ENCODE assay signal across 1 cellular context in the genomic region with DNA sequence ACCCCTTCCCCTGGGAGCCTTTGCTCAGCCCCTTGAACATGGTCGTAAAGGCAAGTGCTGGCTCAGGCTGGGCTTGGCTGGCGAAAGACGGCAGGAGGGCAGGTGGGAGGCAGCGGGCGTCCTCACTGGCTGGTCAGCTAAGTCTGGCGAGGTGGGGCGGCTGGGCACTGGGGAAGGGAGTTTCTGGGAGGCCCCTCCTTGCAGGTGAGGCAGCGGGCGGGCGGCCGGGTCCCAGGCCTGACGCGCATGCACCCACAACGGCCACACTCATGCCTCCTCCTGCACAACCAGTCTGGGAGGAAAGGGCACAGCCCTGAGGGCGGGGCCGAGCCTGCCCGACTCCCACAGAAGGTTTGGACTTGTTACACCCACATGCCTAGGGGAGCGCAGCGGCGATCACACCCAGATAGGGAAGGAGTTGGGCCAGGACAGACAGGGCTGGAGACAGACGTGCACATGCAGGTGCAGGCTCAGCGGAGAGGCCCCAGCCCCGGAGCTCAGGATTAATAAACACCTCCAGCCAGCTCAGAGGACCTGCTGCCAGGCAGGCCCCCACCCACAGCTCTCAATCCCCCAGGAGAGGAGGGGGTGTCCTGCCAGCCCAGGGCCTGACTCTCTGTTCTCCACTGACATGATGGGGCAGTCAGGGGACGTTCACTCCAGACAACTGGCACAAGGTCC.
TF ChIP-seq lines count a peak whose summit lies in the region.

A gene (minus strand): TSS at position 148 of the 681 bp plus-strand sequence. CDS start 108 bp downstream, at position 40.

TF ChIP-seq in HepG2, 621 proteins besides CTCF, POLR2A, EP300 and RAD21 (continued from another document and continues in another):
- TF ChIP-seq, protein P1, sequence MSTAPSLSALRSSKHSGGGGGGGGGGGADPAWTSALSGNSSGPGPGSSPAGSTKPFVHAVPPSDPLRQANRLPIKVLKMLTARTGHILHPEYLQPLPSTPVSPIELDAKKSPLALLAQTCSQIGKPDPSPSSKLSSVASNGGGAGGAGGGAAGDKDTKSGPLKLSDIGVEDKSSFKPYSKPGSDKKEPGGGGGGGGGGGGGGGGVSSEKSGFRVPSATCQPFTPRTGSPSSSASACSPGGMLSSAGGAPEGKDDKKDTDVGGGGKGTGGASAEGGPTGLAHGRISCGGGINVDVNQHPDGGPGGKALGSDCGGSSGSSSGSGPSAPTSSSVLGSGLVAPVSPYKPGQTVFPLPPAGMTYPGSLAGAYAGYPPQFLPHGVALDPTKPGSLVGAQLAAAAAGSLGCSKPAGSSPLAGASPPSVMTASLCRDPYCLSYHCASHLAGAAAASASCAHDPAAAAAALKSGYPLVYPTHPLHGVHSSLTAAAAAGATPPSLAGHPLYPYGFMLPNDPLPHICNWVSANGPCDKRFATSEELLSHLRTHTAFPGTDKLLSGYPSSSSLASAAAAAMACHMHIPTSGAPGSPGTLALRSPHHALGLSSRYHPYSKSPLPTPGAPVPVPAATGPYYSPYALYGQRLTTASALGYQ (CRISPR knock-in tag; IDR thresholded peaks at IDR 0.05), result no peak
- TF ChIP-seq, protein P2, sequence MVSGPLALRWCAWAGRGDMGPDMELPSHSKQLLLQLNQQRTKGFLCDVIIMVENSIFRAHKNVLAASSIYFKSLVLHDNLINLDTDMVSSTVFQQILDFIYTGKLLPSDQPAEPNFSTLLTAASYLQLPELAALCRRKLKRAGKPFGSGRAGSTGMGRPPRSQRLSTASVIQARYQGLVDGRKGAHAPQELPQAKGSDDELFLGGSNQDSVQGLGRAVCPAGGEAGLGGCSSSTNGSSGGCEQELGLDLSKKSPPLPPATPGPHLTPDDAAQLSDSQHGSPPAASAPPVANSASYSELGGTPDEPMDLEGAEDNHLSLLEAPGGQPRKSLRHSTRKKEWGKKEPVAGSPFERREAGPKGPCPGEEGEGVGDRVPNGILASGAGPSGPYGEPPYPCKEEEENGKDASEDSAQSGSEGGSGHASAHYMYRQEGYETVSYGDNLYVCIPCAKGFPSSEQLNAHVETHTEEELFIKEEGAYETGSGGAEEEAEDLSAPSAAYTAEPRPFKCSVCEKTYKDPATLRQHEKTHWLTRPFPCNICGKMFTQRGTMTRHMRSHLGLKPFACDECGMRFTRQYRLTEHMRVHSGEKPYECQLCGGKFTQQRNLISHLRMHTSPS (CRISPR knock-in tag; IDR thresholded peaks at IDR 0.05; ENCODE audit: low read depth), result peak; percentile 70; the same call in 1 of the 2 replicates
- TF ChIP-seq KLF11 (CRISPR knock-in tag; IDR thresholded peaks at IDR 0.05), result peak; percentile 75; the same call in 1 of the 2 replicates
- 0 out of 2 replicates have a peak, but pooled peaks have one; percentile 35 for TF ChIP-seq AHR (CRISPR knock-in tag; IDR thresholded peaks at IDR 0.05)
- peak; percentile 79 for TF ChIP-seq ARNT2 (CRISPR knock-in tag; IDR thresholded peaks at IDR 0.05; ENCODE audit: low read depth)
- peak; percentile 80; the same call in 1 of the 2 replicates for TF ChIP-seq ZNF724P (CRISPR knock-in tag; IDR thresholded peaks at IDR 0.05; ENCODE audit: borderline replicate concordance)
- no peak for TF ChIP-seq MEF2D (CRISPR knock-in tag; IDR thresholded peaks at IDR 0.05)
- no peak for TF ChIP-seq NFRKB (IDR thresholded peaks at IDR 0.05)
- peak; percentile 83 for TF ChIP-seq SP4 (CRISPR knock-in tag; IDR thresholded peaks at IDR 0.05)
- no peak for TF ChIP-seq PHF5A (CRISPR knock-in tag; IDR thresholded peaks at IDR 0.05; ENCODE audit: low read depth, unreplicated experiment)
- no peak for TF ChIP-seq ZBTB1 (CRISPR knock-in tag; IDR thresholded peaks at IDR 0.05; ENCODE audit: borderline replicate concordance)
- TF ChIP-seq EEA1 (CRISPR knock-in tag; IDR thresholded peaks at IDR 0.05; ENCODE audit: borderline replicate concordance), result peak; percentile 72; the same call in 1 of the 2 replicates
- TF ChIP-seq TGIF2 (CRISPR knock-in tag; IDR thresholded peaks at IDR 0.05), result 0 out of 2 replicates have a peak, but pooled peaks have one; percentile 44
- TF ChIP-seq, protein P3, sequence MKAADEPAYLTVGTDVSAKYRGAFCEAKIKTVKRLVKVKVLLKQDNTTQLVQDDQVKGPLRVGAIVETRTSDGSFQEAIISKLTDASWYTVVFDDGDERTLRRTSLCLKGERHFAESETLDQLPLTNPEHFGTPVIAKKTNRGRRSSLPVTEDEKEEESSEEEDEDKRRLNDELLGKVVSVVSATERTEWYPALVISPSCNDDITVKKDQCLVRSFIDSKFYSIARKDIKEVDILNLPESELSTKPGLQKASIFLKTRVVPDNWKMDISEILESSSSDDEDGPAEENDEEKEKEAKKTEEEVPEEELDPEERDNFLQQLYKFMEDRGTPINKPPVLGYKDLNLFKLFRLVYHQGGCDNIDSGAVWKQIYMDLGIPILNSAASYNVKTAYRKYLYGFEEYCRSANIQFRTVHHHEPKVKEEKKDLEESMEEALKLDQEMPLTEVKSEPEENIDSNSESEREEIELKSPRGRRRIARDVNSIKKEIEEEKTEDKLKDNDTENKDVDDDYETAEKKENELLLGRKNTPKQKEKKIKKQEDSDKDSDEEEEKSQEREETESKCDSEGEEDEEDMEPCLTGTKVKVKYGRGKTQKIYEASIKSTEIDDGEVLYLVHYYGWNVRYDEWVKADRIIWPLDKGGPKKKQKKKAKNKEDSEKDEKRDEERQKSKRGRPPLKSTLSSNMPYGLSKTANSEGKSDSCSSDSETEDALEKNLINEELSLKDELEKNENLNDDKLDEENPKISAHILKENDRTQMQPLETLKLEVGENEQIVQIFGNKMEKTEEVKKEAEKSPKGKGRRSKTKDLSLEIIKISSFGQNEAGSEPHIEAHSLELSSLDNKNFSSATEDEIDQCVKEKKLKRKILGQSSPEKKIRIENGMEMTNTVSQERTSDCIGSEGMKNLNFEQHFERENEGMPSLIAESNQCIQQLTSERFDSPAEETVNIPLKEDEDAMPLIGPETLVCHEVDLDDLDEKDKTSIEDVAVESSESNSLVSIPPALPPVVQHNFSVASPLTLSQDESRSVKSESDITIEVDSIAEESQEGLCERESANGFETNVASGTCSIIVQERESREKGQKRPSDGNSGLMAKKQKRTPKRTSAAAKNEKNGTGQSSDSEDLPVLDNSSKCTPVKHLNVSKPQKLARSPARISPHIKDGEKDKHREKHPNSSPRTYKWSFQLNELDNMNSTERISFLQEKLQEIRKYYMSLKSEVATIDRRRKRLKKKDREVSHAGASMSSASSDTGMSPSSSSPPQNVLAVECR (CRISPR knock-in tag; IDR thresholded peaks at IDR 0.05; ENCODE audit: borderline replicate concordance), result peak; percentile 88
- TF ChIP-seq, protein P4, sequence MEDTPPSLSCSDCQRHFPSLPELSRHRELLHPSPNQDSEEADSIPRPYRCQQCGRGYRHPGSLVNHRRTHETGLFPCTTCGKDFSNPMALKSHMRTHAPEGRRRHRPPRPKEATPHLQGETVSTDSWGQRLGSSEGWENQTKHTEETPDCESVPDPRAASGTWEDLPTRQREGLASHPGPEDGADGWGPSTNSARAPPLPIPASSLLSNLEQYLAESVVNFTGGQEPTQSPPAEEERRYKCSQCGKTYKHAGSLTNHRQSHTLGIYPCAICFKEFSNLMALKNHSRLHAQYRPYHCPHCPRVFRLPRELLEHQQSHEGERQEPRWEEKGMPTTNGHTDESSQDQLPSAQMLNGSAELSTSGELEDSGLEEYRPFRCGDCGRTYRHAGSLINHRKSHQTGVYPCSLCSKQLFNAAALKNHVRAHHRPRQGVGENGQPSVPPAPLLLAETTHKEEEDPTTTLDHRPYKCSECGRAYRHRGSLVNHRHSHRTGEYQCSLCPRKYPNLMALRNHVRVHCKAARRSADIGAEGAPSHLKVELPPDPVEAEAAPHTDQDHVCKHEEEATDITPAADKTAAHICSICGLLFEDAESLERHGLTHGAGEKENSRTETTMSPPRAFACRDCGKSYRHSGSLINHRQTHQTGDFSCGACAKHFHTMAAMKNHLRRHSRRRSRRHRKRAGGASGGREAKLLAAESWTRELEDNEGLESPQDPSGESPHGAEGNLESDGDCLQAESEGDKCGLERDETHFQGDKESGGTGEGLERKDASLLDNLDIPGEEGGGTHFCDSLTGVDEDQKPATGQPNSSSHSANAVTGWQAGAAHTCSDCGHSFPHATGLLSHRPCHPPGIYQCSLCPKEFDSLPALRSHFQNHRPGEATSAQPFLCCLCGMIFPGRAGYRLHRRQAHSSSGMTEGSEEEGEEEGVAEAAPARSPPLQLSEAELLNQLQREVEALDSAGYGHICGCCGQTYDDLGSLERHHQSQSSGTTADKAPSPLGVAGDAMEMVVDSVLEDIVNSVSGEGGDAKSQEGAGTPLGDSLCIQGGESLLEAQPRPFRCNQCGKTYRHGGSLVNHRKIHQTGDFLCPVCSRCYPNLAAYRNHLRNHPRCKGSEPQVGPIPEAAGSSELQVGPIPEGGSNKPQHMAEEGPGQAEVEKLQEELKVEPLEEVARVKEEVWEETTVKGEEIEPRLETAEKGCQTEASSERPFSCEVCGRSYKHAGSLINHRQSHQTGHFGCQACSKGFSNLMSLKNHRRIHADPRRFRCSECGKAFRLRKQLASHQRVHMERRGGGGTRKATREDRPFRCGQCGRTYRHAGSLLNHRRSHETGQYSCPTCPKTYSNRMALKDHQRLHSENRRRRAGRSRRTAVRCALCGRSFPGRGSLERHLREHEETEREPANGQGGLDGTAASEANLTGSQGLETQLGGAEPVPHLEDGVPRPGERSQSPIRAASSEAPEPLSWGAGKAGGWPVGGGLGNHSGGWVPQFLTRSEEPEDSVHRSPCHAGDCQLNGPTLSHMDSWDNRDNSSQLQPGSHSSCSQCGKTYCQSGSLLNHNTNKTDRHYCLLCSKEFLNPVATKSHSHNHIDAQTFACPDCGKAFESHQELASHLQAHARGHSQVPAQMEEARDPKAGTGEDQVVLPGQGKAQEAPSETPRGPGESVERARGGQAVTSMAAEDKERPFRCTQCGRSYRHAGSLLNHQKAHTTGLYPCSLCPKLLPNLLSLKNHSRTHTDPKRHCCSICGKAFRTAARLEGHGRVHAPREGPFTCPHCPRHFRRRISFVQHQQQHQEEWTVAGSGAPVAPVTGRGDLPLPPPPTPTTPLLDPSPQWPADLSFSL (CRISPR knock-in tag; IDR thresholded peaks at IDR 0.05), result peak; percentile 25; the same call in 1 of the 2 replicates
- TF ChIP-seq, protein P5, sequence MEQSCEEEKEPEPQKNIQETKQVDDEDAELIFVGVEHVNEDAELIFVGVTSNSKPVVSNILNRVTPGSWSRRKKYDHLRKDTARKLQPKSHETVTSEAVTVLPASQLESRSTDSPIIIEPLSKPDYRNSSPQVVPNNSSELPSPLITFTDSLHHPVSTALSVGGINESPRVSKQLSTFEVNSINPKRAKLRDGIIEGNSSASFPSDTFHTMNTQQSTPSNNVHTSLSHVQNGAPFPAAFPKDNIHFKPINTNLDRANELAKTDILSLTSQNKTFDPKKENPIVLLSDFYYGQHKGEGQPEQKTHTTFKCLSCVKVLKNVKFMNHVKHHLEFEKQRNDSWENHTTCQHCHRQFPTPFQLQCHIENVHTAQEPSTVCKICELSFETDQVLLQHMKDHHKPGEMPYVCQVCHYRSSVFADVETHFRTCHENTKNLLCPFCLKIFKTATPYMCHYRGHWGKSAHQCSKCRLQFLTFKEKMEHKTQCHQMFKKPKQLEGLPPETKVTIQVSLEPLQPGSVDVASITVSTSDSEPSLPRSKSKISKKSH (CRISPR knock-in tag; IDR thresholded peaks at IDR 0.05; ENCODE audit: borderline replicate concordance), result peak; percentile 93
- TF ChIP-seq SRSF1 (optimal IDR thresholded peaks at IDR 0.05; ENCODE audit: low read depth, low read length), result no peak
- TF ChIP-seq HNRNPLL (IDR thresholded peaks at IDR 0.05; ENCODE audit: low read depth, low read length, poor library complexity, severe bottlenecking), result peak; percentile 36
- TF ChIP-seq REPIN1 (CRISPR knock-in tag; IDR thresholded peaks at IDR 0.05; ENCODE audit: borderline replicate concordance, low read depth), result 0 out of 2 replicates have a peak, but pooled peaks have one; percentile 32
- TF ChIP-seq KDM6A (CRISPR knock-in tag; IDR thresholded peaks at IDR 0.05; ENCODE audit: low read depth), result no peak
- peak; percentile 67; the same call in 1 of the 2 replicates for TF ChIP-seq ZSCAN9 (CRISPR knock-in tag; IDR thresholded peaks at IDR 0.05; ENCODE audit: borderline replicate concordance)
- TF ChIP-seq HMGA1 (CRISPR knock-in tag; conservative IDR thresholded peaks at IDR 0.05), result no peak
- peak; percentile 61; the same call in 1 of the 2 replicates for TF ChIP-seq ZNF772 (CRISPR knock-in tag; IDR thresholded peaks at IDR 0.05)
- peak; percentile 86 for TF ChIP-seq KLF12 (CRISPR knock-in tag; IDR thresholded peaks at IDR 0.05; ENCODE audit: borderline replicate concordance)
- peak; percentile 64 for TF ChIP-seq FOXA3 (CRISPR knock-in tag; IDR thresholded peaks at IDR 0.05)
- 0 out of 2 replicates have a peak, but pooled peaks have one; percentile 25 for TF ChIP-seq IRF2 (CRISPR knock-in tag; IDR thresholded peaks at IDR 0.05)
- TF ChIP-seq, protein P6, sequence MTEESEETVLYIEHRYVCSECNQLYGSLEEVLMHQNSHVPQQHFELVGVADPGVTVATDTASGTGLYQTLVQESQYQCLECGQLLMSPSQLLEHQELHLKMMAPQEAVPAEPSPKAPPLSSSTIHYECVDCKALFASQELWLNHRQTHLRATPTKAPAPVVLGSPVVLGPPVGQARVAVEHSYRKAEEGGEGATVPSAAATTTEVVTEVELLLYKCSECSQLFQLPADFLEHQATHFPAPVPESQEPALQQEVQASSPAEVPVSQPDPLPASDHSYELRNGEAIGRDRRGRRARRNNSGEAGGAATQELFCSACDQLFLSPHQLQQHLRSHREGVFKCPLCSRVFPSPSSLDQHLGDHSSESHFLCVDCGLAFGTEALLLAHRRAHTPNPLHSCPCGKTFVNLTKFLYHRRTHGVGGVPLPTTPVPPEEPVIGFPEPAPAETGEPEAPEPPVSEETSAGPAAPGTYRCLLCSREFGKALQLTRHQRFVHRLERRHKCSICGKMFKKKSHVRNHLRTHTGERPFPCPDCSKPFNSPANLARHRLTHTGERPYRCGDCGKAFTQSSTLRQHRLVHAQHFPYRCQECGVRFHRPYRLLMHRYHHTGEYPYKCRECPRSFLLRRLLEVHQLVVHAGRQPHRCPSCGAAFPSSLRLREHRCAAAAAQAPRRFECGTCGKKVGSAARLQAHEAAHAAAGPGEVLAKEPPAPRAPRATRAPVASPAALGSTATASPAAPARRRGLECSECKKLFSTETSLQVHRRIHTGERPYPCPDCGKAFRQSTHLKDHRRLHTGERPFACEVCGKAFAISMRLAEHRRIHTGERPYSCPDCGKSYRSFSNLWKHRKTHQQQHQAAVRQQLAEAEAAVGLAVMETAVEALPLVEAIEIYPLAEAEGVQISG (CRISPR knock-in tag; IDR thresholded peaks at IDR 0.05), result peak; percentile 79
- TF ChIP-seq, protein P7, sequence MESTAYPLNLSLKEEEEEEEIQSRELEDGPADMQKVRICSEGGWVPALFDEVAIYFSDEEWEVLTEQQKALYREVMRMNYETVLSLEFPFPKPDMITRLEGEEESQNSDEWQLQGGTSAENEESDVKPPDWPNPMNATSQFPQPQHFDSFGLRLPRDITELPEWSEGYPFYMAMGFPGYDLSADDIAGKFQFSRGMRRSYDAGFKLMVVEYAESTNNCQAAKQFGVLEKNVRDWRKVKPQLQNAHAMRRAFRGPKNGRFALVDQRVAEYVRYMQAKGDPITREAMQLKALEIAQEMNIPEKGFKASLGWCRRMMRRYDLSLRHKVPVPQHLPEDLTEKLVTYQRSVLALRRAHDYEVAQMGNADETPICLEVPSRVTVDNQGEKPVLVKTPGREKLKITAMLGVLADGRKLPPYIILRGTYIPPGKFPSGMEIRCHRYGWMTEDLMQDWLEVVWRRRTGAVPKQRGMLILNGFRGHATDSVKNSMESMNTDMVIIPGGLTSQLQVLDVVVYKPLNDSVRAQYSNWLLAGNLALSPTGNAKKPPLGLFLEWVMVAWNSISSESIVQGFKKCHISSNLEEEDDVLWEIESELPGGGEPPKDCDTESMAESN (CRISPR knock-in tag; conservative IDR thresholded peaks at IDR 0.05), result no peak; the same call in 1 of the 2 replicates
